In genomic region chr19:17862711-17863519, GRCh38 we compare ENCODE assay signal across 11 cellular contexts. TPM values are rescaled to one million over a fixed set of nuclear protein-coding genes. Genes with fewer than 3 reads are reported as not detected.
DNase-seq lines count a peak whose midpoint lies in the region; TF ChIP-seq lines count a peak whose summit lies in the region.
"Had no signal": no experiment of that assay in that cellular context is flagged by ENCODE, and none has a peak within 500 bp of the region (broad histone marks: within the 10 kb centered on the region; RNA-seq: fewer than 3 reads in every experiment).

No MANE protein-coding gene starts in this region.

- H3K27me3 ChIP-seq in Peyer's patch (no peaks in the 10 kb centered on the region), esophagus squamous epithelium (no peaks in the 10 kb centered on the region), smooth muscle cell (ENCODE audit: low read depth) (no peaks in the 10 kb centered on the region), H7 (ENCODE audit: control insufficient read depth, insufficient read depth, low read length) (no peaks in the 10 kb centered on the region)
- H3K27me3 ChIP-seq: cardiac muscle cell had no signal

- TF ChIP-seq CTCF in Peyer's patch (IDR thresholded peaks at IDR 0.05) (no peak), esophagus squamous epithelium (IDR thresholded peaks at IDR 0.05) (no peak), smooth muscle cell (IDR thresholded peaks at IDR 0.05; ENCODE audit: borderline replicate concordance, insufficient read depth, poor library complexity, severe bottlenecking) (no peak)

- H3K4me3 ChIP-seq in Peyer's patch (no peak overlapping the region), esophagus squamous epithelium (no peak overlapping the region), smooth muscle cell (no peak overlapping the region), H7 (ENCODE audit: insufficient read depth, low read depth, low read length) (no peak overlapping the region)
- H3K4me3 ChIP-seq: cardiac muscle cell had no signal

- TF ChIP-seq POLR2A in Peyer's patch (IDR thresholded peaks at IDR 0.05) (no peak), esophagus squamous epithelium (IDR thresholded peaks at IDR 0.05) (no peak)

- DNase-seq in stimulated activated CD4-positive, alpha-beta T cell treated with anti-CD3 and anti-CD28 coated beads, Interleukin-1b, Interleukin-23, amount 100 ng/mL, for 48 hours, result peak; percentile 9
- no peak for DNase-seq in stimulated activated CD4-positive, alpha-beta T cell treated with anti-CD3 and anti-CD28 coated beads, Interleukin-4, amount 100 ng/mL, for 1 hour
- DNase-seq in Peyer's patch, result peak in 2 of 3 donors; percentile 34 to 64
- no peak for DNase-seq in esophagus squamous epithelium (lab: John Stamatoyannopoulos, UW)
- no peak for DNase-seq in inferior parietal cortex (ENCODE audit: extremely low spot score)
- DNase-seq in smooth muscle cell (lab: John Stamatoyannopoulos, UW; ENCODE audit: unreplicated experiment), result no peak
- no peak for DNase-seq in H7
- no peak for DNase-seq in HUDEP-2 (lab: John Stamatoyannopoulos, UW; ENCODE audit: unreplicated experiment in 76 of 76)
- DNase-seq: NCI-H1105 had no signal

- H4K20me1 ChIP-seq in smooth muscle cell (ENCODE audit: low read depth), result peaks cover 56% of the 10 kb centered on the region

- intact Hi-C loops in esophagus squamous epithelium (cut with DNase I), result no loop called here

- 46 to 65% methylated on average over 10 to 13 of the region's 31 CpGs for WGBS in esophagus squamous epithelium, 2 donors
- WGBS in smooth muscle cell (ENCODE audit: low lambda C conversion rate), result 97% methylated on average over 31 of the region's 31 CpGs

- H3K36me3 ChIP-seq in Peyer's patch (peaks cover 0 to 36% (median 0%) of the 10 kb centered on the region in 3 donors), esophagus squamous epithelium (peaks cover 25 to 52% (median 33%) of the 10 kb centered on the region in 3 donors), smooth muscle cell (ENCODE audit: low read depth) (no peaks in the 10 kb centered on the region), H7 (replicated peaks; ENCODE audit: control insufficient read depth, insufficient read depth, low read length) (peaks cover 32% of the 10 kb centered on the region)

- H3K27ac ChIP-seq in Peyer's patch, result peak overlapping the region in 1 of 4 donors; percentile 25
- peak overlapping the region; percentile 44 to 61 (median 58) for H3K27ac ChIP-seq in esophagus squamous epithelium
- no peak overlapping the region for H3K27ac ChIP-seq in smooth muscle cell (ENCODE audit: low read depth)

- peaks cover 24% of the 10 kb centered on the region for H3F3A ChIP-seq in smooth muscle cell (ENCODE audit: low read depth)

- H3K9ac ChIP-seq in smooth muscle cell (ENCODE audit: low read depth), result no peak overlapping the region
- H3K9ac ChIP-seq: parathyroid adenoma had no signal

- no peak overlapping the region for H3K4me2 ChIP-seq in smooth muscle cell

- H3K9me3 ChIP-seq in Peyer's patch (no peaks in the 10 kb centered on the region), esophagus squamous epithelium (no peaks in the 10 kb centered on the region), smooth muscle cell (replicated peaks; ENCODE audit: low read depth) (no peaks in the 10 kb centered on the region)

- peaks cover 29% of the 10 kb centered on the region for H3K79me2 ChIP-seq in smooth muscle cell (ENCODE audit: low read depth)

- no peak overlapping the region for H2AFZ ChIP-seq in smooth muscle cell (ENCODE audit: low read depth)
- H2AFZ ChIP-seq: parathyroid adenoma had no signal

- H3K4me1 ChIP-seq in Peyer's patch (peaks cover 0 to 31% (median 14%) of the 10 kb centered on the region in 4 donors), esophagus squamous epithelium (peaks cover 26 to 60% (median 50%) of the 10 kb centered on the region in 3 donors), smooth muscle cell (ENCODE audit: low read depth) (peaks cover 11% of the 10 kb centered on the region)

RNA-seq across cellular contexts. Expression of gene RPL18A, which starts 3.2 kb away (rescaled TPM):
- 100 to 1,000 TPM; 456 to 824 (median 599) TPM for total RNA-seq in Peyer's patch
- 1,000 to 10,000 TPM; 1,080 to 2,192 (median 1,622) TPM for total RNA-seq in esophagus squamous epithelium
- total RNA-seq in smooth muscle cell, result 795 and 867 TPM in 2 replicates
- 1,267 and 1,311 TPM in 2 replicates for polyA plus RNA-seq in smooth muscle cell
- total RNA-seq in H7 (2014; rRNA removed; shearing (Covaris generic)), result 2,178 and 2,213 TPM in 2 replicates

RNA-seq across cellular contexts. Expression of gene SLC5A5, which starts 8.8 kb away (rescaled TPM):
- not detected for total RNA-seq in Peyer's patch
- under 1 TPM in 2 of 4 donors, not detected in 2; 0.18 to 0.19 TPM for total RNA-seq in esophagus squamous epithelium
- not detected in 2 replicates for total RNA-seq in smooth muscle cell
- not detected in 2 replicates for polyA plus RNA-seq in smooth muscle cell
- 1.5 and 1.6 TPM in 2 replicates for total RNA-seq in H7 (2014; rRNA removed; shearing (Covaris generic))
- polyA plus RNA-seq: cardiac muscle cell had no signal

RNA-seq across cellular contexts. Expression of gene JAK3, which starts 15.1 kb away (rescaled TPM):
- total RNA-seq in Peyer's patch (10 to 100 TPM in 1 of 4 donors, 1 to 10 TPM in 3; 4.0 to 32.2 (median 5.4) TPM), esophagus squamous epithelium (1 to 10 TPM in 3 of 4 donors, under 1 TPM in 1; 0.87 to 6.5 (median 4.6) TPM), smooth muscle cell (8.8 and 10.8 TPM in 2 replicates)
- polyA plus RNA-seq in smooth muscle cell, result 9.7 and 10.7 TPM in 2 replicates
- 2.5 and 2.7 TPM in 2 replicates for total RNA-seq in H7 (2014; rRNA removed; shearing (Covaris generic))

RNA-seq across cellular contexts. Expression of gene INSL3, which starts 41.6 kb away (rescaled TPM):
- not detected for total RNA-seq in Peyer's patch
- total RNA-seq in esophagus squamous epithelium, result not detected
- total RNA-seq in smooth muscle cell, result 1.1 TPM in 1 of 2 replicates, not detected in the other
- 0.80 and 1.8 TPM in 2 replicates for polyA plus RNA-seq in smooth muscle cell
- 0.33 TPM in 1 of 2 replicates, not detected in the other for total RNA-seq in H7 (2014; rRNA removed; shearing (Covaris generic))
- polyA plus RNA-seq: cardiac muscle cell had no signal

Comparison
In these comparisons a context has a peak if more than half of its experiments do, and no peak if none do; other contexts are left out.
1. DNase-seq: peak in stimulated activated CD4-positive, alpha-beta T cell treated with anti-CD3 and anti-CD28 coated beads, Interleukin-1b, Interleukin-23, amount 100 ng/mL, for 48 hours (single experiment) and Peyer's patch (2 of 3); none in stimulated activated CD4-positive, alpha-beta T cell treated with anti-CD3 and anti-CD28 coated beads, Interleukin-4, amount 100 ng/mL, for 1 hour (single experiment), esophagus squamous epithelium (single experiment), inferior parietal cortex (single experiment), smooth muscle cell (single experiment), H7 (single experiment) and HUDEP-2 (0 of 76).